In the genomic region with DNA sequence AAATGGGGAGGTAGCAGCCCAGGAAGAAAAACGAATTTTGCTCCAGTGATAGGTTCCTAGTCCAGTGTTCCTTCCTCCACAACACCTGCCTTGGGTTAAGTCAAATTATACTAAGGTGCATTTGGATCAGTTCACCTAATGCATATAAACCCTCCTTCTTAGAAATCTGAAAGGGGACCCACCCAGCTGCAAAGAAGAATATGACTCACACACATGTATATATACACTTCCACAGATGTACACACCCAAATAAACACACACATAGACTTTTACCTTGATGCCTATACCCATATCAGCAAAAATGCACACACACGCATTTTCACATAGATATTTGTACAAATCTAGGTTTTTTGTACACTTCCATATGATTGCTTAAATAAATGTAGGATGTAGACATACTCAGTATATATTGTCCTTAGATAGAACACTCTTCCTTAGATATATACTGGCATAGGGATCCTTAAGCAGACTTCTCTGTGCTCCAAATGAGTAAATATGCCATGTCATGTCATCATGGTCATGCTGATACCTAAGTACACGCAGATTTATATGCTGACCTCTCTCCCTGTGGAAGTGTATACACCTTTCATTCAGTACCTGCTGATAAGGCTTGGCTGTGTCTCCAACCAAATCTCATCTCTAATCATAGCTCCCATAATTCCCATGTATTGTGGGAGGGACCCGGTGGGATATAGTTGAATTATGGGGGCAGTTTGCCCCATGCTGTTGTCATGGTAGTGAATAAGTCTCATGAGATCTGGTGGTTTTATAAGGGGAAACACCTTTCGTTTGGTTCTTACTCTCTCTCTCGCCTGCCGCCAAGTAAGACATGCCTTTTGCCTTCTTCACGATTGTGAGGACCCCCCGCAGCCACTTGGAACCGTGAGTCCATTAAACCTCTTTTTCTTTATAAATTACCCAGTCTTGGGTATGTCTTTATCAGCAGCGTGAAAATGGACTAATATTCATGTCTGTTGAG, we compare ENCODE assay signal across 9 cellular contexts.
"Had no signal": no experiment of that assay in that cellular context is flagged by ENCODE, and none has a peak within 500 bp of the region (broad histone marks: within the 10 kb centered on the region; RNA-seq: fewer than 3 reads in every experiment).

No MANE protein-coding gene starts in this region.

- H3K27ac Mint-ChIP-seq: activated CD4-positive, alpha-beta memory T cell treated with anti-CD3 and anti-CD28 coated beads for 36 hours; T-helper 2 cell treated with Interferon-gamma antibody and Interleukin-4, amounts not matched to agents 5 μg/mL and 100 μg/mL, for 36 hours had no signal

- DNase-seq: activated CD4-positive, alpha-beta memory T cell treated with anti-CD3 and anti-CD28 coated beads for 36 hours; activated CD4-positive, CD25-positive, alpha-beta regulatory T cell treated with anti-CD3 and anti-CD28 coated beads, Interleukin-2, amount 50 U/mL, for 72 hours; activated naive CD4-positive, alpha-beta T cell; colonic mucosa; kidney; small intestine; transverse colon had no signal

- H3K27me3 ChIP-seq: colonic mucosa, neutrophil, transverse colon had no signal

- H3K36me3 ChIP-seq: colonic mucosa, transverse colon had no signal

- H3K27ac ChIP-seq: colonic mucosa, neutrophil, transverse colon had no signal

- H3K36me3 Mint-ChIP-seq: activated CD4-positive, alpha-beta memory T cell treated with anti-CD3 and anti-CD28 coated beads for 36 hours had no signal

- H3K9me3 ChIP-seq: colonic mucosa, neutrophil, transverse colon had no signal

- H3K4me1 ChIP-seq: colonic mucosa had no signal

- H3K4me3 Mint-ChIP-seq: activated CD4-positive, alpha-beta memory T cell treated with anti-CD3 and anti-CD28 coated beads for 36 hours; T-helper 2 cell treated with Interferon-gamma antibody and Interleukin-4, amounts not matched to agents 5 μg/mL and 100 μg/mL, for 36 hours had no signal

- H3K9me3 Mint-ChIP-seq: activated CD4-positive, alpha-beta memory T cell treated with anti-CD3 and anti-CD28 coated beads for 36 hours; T-helper 2 cell treated with Interferon-gamma antibody and Interleukin-4, amounts not matched to agents 5 μg/mL and 100 μg/mL, for 36 hours had no signal

- H3K4me3 ChIP-seq: colonic mucosa, transverse colon had no signal
